8 cellular contexts compared by ENCODE assay signal in genomic region chr14:35121887-35122695, GRCh38. TPM values are rescaled to one million over a fixed set of nuclear protein-coding genes. Genes with fewer than 3 reads are reported as not detected.
A peak's percentile ranks its signal among the peaks of the same experiment; 100 is the strongest.
DNase-seq lines count a peak whose midpoint lies in the region; ATAC-seq lines count a peak whose summit lies in the region.

Gene PPP2R3C, minus strand, starts transcription at chr14:35121990. Its CDS starts 31 bp downstream, at chr14:35121959.
Gene PRORP, plus strand, starts transcription at chr14:35122552. Its CDS starts 694 bp downstream, at chr14:35123246.

- H3K9me3 Mint-ChIP-seq in dendritic cell treated with granulocyte-macrophage colony-stimulating factor and Interleukin-4, amounts not matched to agents 40 ng/mL and 50 ng/mL, for 4 days: no peaks in the 10 kb centered on the region

- H3K4me3 ChIP-seq in BLaER1 treated with 17β-estradiol and CSF1 and Interleukin-3, amounts not matched to agents 10 nM and 100 nM: peak within 1 kb of the TSS; percentile 64 to 90 (median 77)

- peak within 1 kb of the TSS; percentile 90 for H3K4me3 Mint-ChIP-seq in dendritic cell treated with granulocyte-macrophage colony-stimulating factor and Interleukin-4, amounts not matched to agents 40 ng/mL and 50 ng/mL, for 4 days

- peaks cover 60% of the 10 kb centered on the region for H3K4me1 Mint-ChIP-seq in dendritic cell treated with granulocyte-macrophage colony-stimulating factor and Interleukin-4, amounts not matched to agents 40 ng/mL and 50 ng/mL, for 4 days (ENCODE audit: low read depth)

- H3K4me1 ChIP-seq in BLaER1 treated with 17β-estradiol and CSF1 and Interleukin-3, amounts not matched to agents 10 nM and 100 nM: peaks cover 39 to 71% (median 51%) of the 10 kb centered on the region in 10 experiments

- H3K27ac Mint-ChIP-seq in dendritic cell treated with granulocyte-macrophage colony-stimulating factor and Interleukin-4, amounts not matched to agents 40 ng/mL and 50 ng/mL, for 4 days: peak within 1 kb of the TSS; percentile 99

- H3K27me3 ChIP-seq in BLaER1 treated with 17β-estradiol and CSF1 and Interleukin-3, amounts not matched to agents 10 nM and 100 nM: no peaks in the 10 kb centered on the region

- ATAC-seq in GM19351 (IDR thresholded peaks at IDR 0.05; ENCODE audit: unreplicated experiment) (peak; percentile 85), HG03521 (IDR thresholded peaks at IDR 0.05; ENCODE audit: unreplicated experiment) (peak; percentile 84), left lobe of liver (peak; percentile 84)

- H3K4me2 ChIP-seq in BLaER1 treated with 17β-estradiol and CSF1 and Interleukin-3, amounts not matched to agents 10 nM and 100 nM: peak within 1 kb of the TSS; percentile 81 to 98 (median 90)

- peak within 1 kb of the TSS; percentile 86 to 99 (median 96) for H3K9ac ChIP-seq in BLaER1 treated with 17β-estradiol and CSF1 and Interleukin-3, amounts not matched to agents 10 nM and 100 nM

- H3K36me3 ChIP-seq in BLaER1 treated with 17β-estradiol and CSF1 and Interleukin-3, amounts not matched to agents 10 nM and 100 nM: peaks cover 18 to 55% (median 36%) of the 10 kb centered on the region in 11 experiments; a peak in 21 of 22 replicates

- peak within 1 kb of the TSS; percentile 93 to 100 (median 98) for H3K27ac ChIP-seq in BLaER1 treated with 17β-estradiol and CSF1 and Interleukin-3, amounts not matched to agents 10 nM and 100 nM

- H3K27me3 Mint-ChIP-seq in dendritic cell treated with granulocyte-macrophage colony-stimulating factor and Interleukin-4, amounts not matched to agents 40 ng/mL and 50 ng/mL, for 4 days: no peaks in the 10 kb centered on the region

- no peaks in the 10 kb centered on the region for H3K9me3 ChIP-seq in BLaER1 treated with 17β-estradiol and CSF1 and Interleukin-3, amounts not matched to agents 10 nM and 100 nM (replicated peaks in 1 of 11)

- DNase-seq in NCI-H748 (lab: John Stamatoyannopoulos, UW; ENCODE audit: unreplicated experiment) (peak; percentile 96), left lobe of liver (ENCODE audit: low spot score) (peak; percentile 97)
- DNase-seq in activated CD4-positive, alpha-beta T cell treated with anti-CD3 and anti-CD28 coated beads, Interleukin-2, amount 50 U/mL, for 1 hour: peak; percentile 91
- DNase-seq in stimulated activated CD4-positive, alpha-beta T cell treated with anti-CD3 and anti-CD28 coated beads, Interleukin-2, amount 100 ng/mL, for 4 hours (ENCODE audit: low read depth): peak; percentile 75

- peaks cover 0 to 16% (median 2%) of the 10 kb centered on the region in 11 experiments; a peak in 8 of 22 replicates for H4K20me1 ChIP-seq in BLaER1 treated with 17β-estradiol and CSF1 and Interleukin-3, amounts not matched to agents 10 nM and 100 nM

- intact Hi-C loops in dendritic cell treated with granulocyte-macrophage colony-stimulating factor and Interleukin-4, amounts not matched to agents 40 ng/mL and 50 ng/mL, for 4 days (cut with micrococcal nuclease): loop anchor here (2.0 to 5.0 kb wide), 5 partner anchors 75 to 285 kb away; partner anchors contain the start of genes FAM177A1, PSMA6 and SRP54

- H3K36me3 Mint-ChIP-seq in dendritic cell treated with granulocyte-macrophage colony-stimulating factor and Interleukin-4, amounts not matched to agents 40 ng/mL and 50 ng/mL, for 4 days (ENCODE audit: low read depth): peaks cover 68% of the 10 kb centered on the region

RNA-seq across cellular contexts. Expression of gene PPP2R3C, which starts in this region (rescaled TPM):
- total RNA-seq in left lobe of liver: 6.1 TPM

RNA-seq across cellular contexts. Expression of gene PRORP, which starts in this region (rescaled TPM):
- total RNA-seq in left lobe of liver: 18.1 TPM

Comparison
In these comparisons a context has a peak if more than half of its experiments do, and no peak if none do; other contexts are left out.
1. Peak in every context shown above with its lines: DNase-seq, ATAC-seq, H3K4me3 ChIP-seq and H3K27ac ChIP-seq.